28 cellular contexts compared by ENCODE assay signal in the genomic region with DNA sequence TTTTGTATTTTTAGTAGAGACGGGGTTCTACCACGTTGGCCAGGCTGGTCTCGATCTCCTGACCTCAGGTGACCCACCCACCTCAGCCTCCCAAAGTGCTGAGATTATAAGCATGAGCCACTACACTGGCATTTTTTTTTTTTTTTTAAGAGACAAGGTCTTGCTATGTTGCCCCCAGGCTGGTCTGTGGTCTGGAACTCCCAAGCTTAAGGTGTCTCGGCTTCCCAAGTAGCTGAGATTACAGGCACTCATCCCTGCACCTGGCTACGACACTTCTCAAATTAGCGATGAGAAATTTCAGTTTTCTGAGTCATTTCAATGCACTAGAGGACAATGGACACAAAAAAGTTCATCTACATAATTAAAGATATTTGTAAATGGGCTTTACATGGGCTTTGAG. TPM values are rescaled to one million over a fixed set of nuclear protein-coding genes. Genes with fewer than 3 reads are reported as not detected.
"Had no signal": no experiment of that assay in that cellular context is flagged by ENCODE, and none has a peak within 500 bp of the region (broad histone marks: within the 10 kb centered on the region; RNA-seq: fewer than 3 reads in every experiment).

No MANE protein-coding gene starts in this region.

- H3K27ac ChIP-seq: adrenal gland, body of pancreas, epithelial cell of prostate, esophagus squamous epithelium, gastroesophageal sphincter, heart right ventricle, WERI-Rb-1 had no signal

- H3K36me3 ChIP-seq: adrenal gland, esophagus squamous epithelium, gastroesophageal sphincter, heart right ventricle, WERI-Rb-1 had no signal

- H3K27me3 ChIP-seq: adrenal gland, body of pancreas, esophagus squamous epithelium, gastroesophageal sphincter, heart right ventricle had no signal

- DNase-seq: activated B cell treated with CpG ODN at 0.5 μM for 24 hours; activated CD4-positive, alpha-beta T cell treated with anti-CD3 and anti-CD28 coated beads for 48 hours; activated CD4-positive, alpha-beta T cell treated with anti-CD3 and anti-CD28 coated beads, Interleukin-2, amount 50 U/mL, for 1 hour; activated CD4-positive, alpha-beta T cell treated with anti-CD3 and anti-CD28 coated beads, Interleukin-2, amount 50 U/mL, for 48 hours; activated CD8-positive, alpha-beta memory T cell treated with anti-CD3 and anti-CD28 coated beads for 24 hours; activated CD8-positive, alpha-beta T cell treated with anti-CD3 and anti-CD28 coated beads for 36 hours; activated effector memory CD4-positive, alpha-beta T cell treated with Interleukin-2 at 50 U/mL for 16 hours; activated gamma-delta T cell treated with Interleukin-2 at 50 U/mL for 16 hours; activated naive CD4-positive, alpha-beta T cell treated with anti-CD3 and anti-CD28 coated beads for 36 hours; activated naive CD8-positive, alpha-beta T cell treated with anti-CD3 and anti-CD28 coated beads for 36 hours; activated naive CD8-positive, alpha-beta T cell treated with anti-CD3 and anti-CD28 coated beads, Interleukin-2, amount 50 U/mL, for 24 hours; activated T-cell treated with anti-CD3 and anti-CD28 coated beads, Interleukin-2, amount 50 U/mL, for 4 hours; adrenal gland; amygdala; aorta; body of pancreas; caudate nucleus; effector CD8-positive, alpha-beta T cell; esophagus squamous epithelium; foreskin melanocyte; heart right ventricle; T-helper 17 cell; T1000; WERI-Rb-1 had no signal

- H3K4me1 ChIP-seq: adrenal gland, body of pancreas, gastroesophageal sphincter, heart right ventricle had no signal

- ATAC-seq: activated CD4-positive, CD25-positive, alpha-beta regulatory T cell treated with anti-CD3 and anti-CD28 coated beads, Interleukin-2, amount 50 U/mL, for 24 hours; activated CD8-positive, alpha-beta T cell treated with anti-CD3 and anti-CD28 coated beads for 36 hours; activated naive CD8-positive, alpha-beta T cell treated with anti-CD3 and anti-CD28 coated beads, Interleukin-2, amount 50 U/mL, for 24 hours; activated T-cell treated with anti-CD3 and anti-CD28 coated beads, Interleukin-2, amount 50 U/mL, for 4 hours; activated T-helper 17 cell treated with anti-CD3 and anti-CD28 coated beads, Interleukin-2, amount 50 U/mL, for 72 hours; body of pancreas; gastroesophageal sphincter; heart right ventricle; T-helper 17 cell had no signal

- H3K4me3 ChIP-seq: adrenal gland, body of pancreas, esophagus squamous epithelium, gastroesophageal sphincter, heart right ventricle had no signal

RNA-seq across cellular contexts. Expression of a gene that starts 36.6 kb away (rescaled TPM):
- total RNA-seq: activated CD8-positive, alpha-beta T cell treated with anti-CD3 and anti-CD28 coated beads for 36 hours; activated T-helper 17 cell treated with anti-CD3 and anti-CD28 coated beads, Interleukin-2, amount 50 U/mL, for 72 hours had no signal
